Comparison of ENCODE assay signal across 23 cellular contexts in genomic region chr18:48762022-48762421, GRCh38.
DNase-seq lines count a peak whose midpoint lies in the region; ATAC-seq and TF ChIP-seq lines count a peak whose summit lies in the region.
"Had no signal": no experiment of that assay in that cellular context is flagged by ENCODE, and none has a peak within 500 bp of the region (broad histone marks: within the 10 kb centered on the region; RNA-seq: fewer than 3 reads in every experiment).

No MANE protein-coding gene starts in this region.

- no peak for ATAC-seq in Right ventricle myocardium inferior
- peak; percentile 75 for ATAC-seq in mucosa of descending colon
- no peak for ATAC-seq in aorta (ENCODE audit: low FRiP score)
- ATAC-seq: PC-3 had no signal

- H3K9me3 ChIP-seq in left ventricle myocardium inferior (replicated peaks) (no peaks in the 10 kb centered on the region), esophagus muscularis mucosa (no peaks in the 10 kb centered on the region), mucosa of descending colon (no peaks in the 10 kb centered on the region), transverse colon (no peaks in the 10 kb centered on the region), aorta (ENCODE audit: control insufficient read depth, low read length) (no peaks in the 10 kb centered on the region)
- H3K9me3 ChIP-seq: BLaER1 treated with 17β-estradiol and CSF1 and Interleukin-3, amounts not matched to agents 10 nM and 100 nM; MG63; SJSA1 had no signal

- H3K4me1 ChIP-seq in left ventricle myocardium inferior (peaks cover 73% of the 10 kb centered on the region), esophagus muscularis mucosa (peaks cover 46 to 64% (median 58%) of the 10 kb centered on the region in 4 donors), mucosa of descending colon (ENCODE audit: low read depth) (peaks cover 9% of the 10 kb centered on the region), transverse colon (peaks cover 5 to 30% (median 13%) of the 10 kb centered on the region in 4 donors), aorta (ENCODE audit: control insufficient read depth in 1 of 2, insufficient read depth in 2 of 2, low read length in 2 of 2) (no peaks in the 10 kb centered on the region)
- H3K4me1 ChIP-seq: SJSA1 had no signal

- in situ Hi-C loops in transverse colon (cut with MboI; ENCODE audit: low pct_ligation_motif_present in 1 of 4, low pct_unique_long_range_greater_than_20kb in 1 of 4, low sequenced_read_pairs in 3 of 4), result no loop called here

- TF ChIP-seq POLR2A in esophagus muscularis mucosa (IDR thresholded peaks at IDR 0.05; ENCODE audit: low read depth), result no peak
- TF ChIP-seq POLR2A in transverse colon (IDR thresholded peaks at IDR 0.05), result no peak

- peaks cover 37% of the 10 kb centered on the region for H3K36me3 ChIP-seq in left ventricle myocardium inferior
- peaks cover 10 to 65% (median 42%) of the 10 kb centered on the region in 4 donors for H3K36me3 ChIP-seq in esophagus muscularis mucosa
- no peaks in the 10 kb centered on the region for H3K36me3 ChIP-seq in mucosa of descending colon (ENCODE audit: low read depth)
- H3K36me3 ChIP-seq in transverse colon, result no peaks in the 10 kb centered on the region
- H3K36me3 ChIP-seq in aorta (ENCODE audit: control insufficient read depth in 1 of 2, insufficient read depth in 2 of 2, low read length in 1 of 2), result peaks cover 0 to 4% of the 10 kb centered on the region in 2 donors

- intact Hi-C loops in left ventricle myocardium inferior (cut with micrococcal nuclease), result no loop called here
- intact Hi-C loops in Right ventricle myocardium inferior (cut with DNase I), result no loop called here
- intact Hi-C loops in esophagus muscularis mucosa (cut with DNase I), result loop anchor here (10.0 kb wide), 1 partner anchor 77 kb away; no protein-coding TSS in a partner anchor
- intact Hi-C loops in mucosa of descending colon (cut with DNase I, micrococcal nuclease), result no loop called here
- intact Hi-C loops in transverse colon (cut with DNase I; ENCODE audit: low total_unique reads), result no loop called here
- intact Hi-C loops in aorta (cut with DNase I), result no loop called here

- H3K27ac ChIP-seq in left ventricle myocardium inferior (replicated peaks) (peak overlapping the region; percentile 91), esophagus muscularis mucosa (replicated peaks in 1 of 4) (peak overlapping the region; percentile 69 to 77 (median 74)), transverse colon (peak overlapping the region in 3 of 4 donors; percentile 42 to 69 (median 51)), aorta (ENCODE audit: low read depth in 1 of 2, low read length in 2 of 2) (no peak overlapping the region)
- H3K27ac ChIP-seq: BLaER1 treated with 17β-estradiol and CSF1 and Interleukin-3, amounts not matched to agents 10 nM and 100 nM; SJSA1 had no signal

- DNase-seq in left ventricle myocardium inferior (no peak), Right ventricle myocardium inferior (ENCODE audit: missing footprints) (no peak), esophagus muscularis mucosa (ENCODE audit: extremely low spot score) (no peak), mucosa of descending colon (no peak), transverse colon (no peak), UCSD-AML1 (lab: John Stamatoyannopoulos, UW; ENCODE audit: unreplicated experiment) (no peak), aorta (no peak)
- DNase-seq in activated T-cell treated with anti-CD3 and anti-CD28 coated beads, Interleukin-2, amount 50 U/mL, for 1 hour, result no peak
- DNase-seq: AML-193; CD4-positive, alpha-beta memory T cell; COR-L47; DMS53; H7; KG1; MG63; NCI-H1105 treated with DMSO at 0.1 percent for 48 hours; NCI-H2029; NCI-H446; NCI-H524 treated with DMSO at 0.1 percent for 48 hours; NCI-H774; PC-3 had no signal

- TF ChIP-seq CTCF in left ventricle myocardium inferior (IDR thresholded peaks at IDR 0.05; ENCODE audit: borderline replicate concordance) (no peak), esophagus muscularis mucosa (IDR thresholded peaks at IDR 0.05) (no peak), mucosa of descending colon (IDR thresholded peaks at IDR 0.05) (no peak), transverse colon (IDR thresholded peaks at IDR 0.05) (no peak)

- H3K4me3 ChIP-seq in left ventricle myocardium inferior, result no peak overlapping the region
- no peak overlapping the region for H3K4me3 ChIP-seq in esophagus muscularis mucosa
- no peak overlapping the region for H3K4me3 ChIP-seq in mucosa of descending colon
- no peak overlapping the region for H3K4me3 ChIP-seq in transverse colon
- no peak overlapping the region for H3K4me3 ChIP-seq in aorta (ENCODE audit: low read length in 2 of 2)
- H3K4me3 ChIP-seq: BLaER1 treated with 17β-estradiol and CSF1 and Interleukin-3, amounts not matched to agents 10 nM and 100 nM; MG63; SJSA1 had no signal

- H3K27me3 ChIP-seq in left ventricle myocardium inferior (ENCODE audit: low read depth) (no peaks in the 10 kb centered on the region), esophagus muscularis mucosa (no peaks in the 10 kb centered on the region), transverse colon (no peaks in the 10 kb centered on the region), aorta (ENCODE audit: control insufficient read depth in 1 of 2, insufficient read depth in 2 of 2, low read length in 1 of 2) (no peaks in the 10 kb centered on the region)
- H3K27me3 ChIP-seq: BLaER1 treated with 17β-estradiol and CSF1 and Interleukin-3, amounts not matched to agents 10 nM and 100 nM; MG63; SJSA1 had no signal

- TF ChIP-seq EP300 in esophagus muscularis mucosa (IDR thresholded peaks at IDR 0.05) (no peak), transverse colon (IDR thresholded peaks at IDR 0.05; ENCODE audit: low read depth) (no peak)

- WGBS in esophagus muscularis mucosa, result 95% methylated on average over 6 of the region's 6 CpGs
- 82% methylated on average over 6 of the region's 6 CpGs; no CpG with 5 or more reads in 1 of the 2 donors for WGBS in transverse colon (ENCODE audit: low coverage in 1 of 2), 2 donors
- WGBS in aorta, 2 donors, result 93 to 97% methylated on average over 6 of the region's 6 CpGs

Comparison
In these comparisons a context has a peak if more than half of its experiments do, and no peak if none do; other contexts are left out.
1. H3K27ac ChIP-seq: peak in left ventricle myocardium inferior (single experiment), esophagus muscularis mucosa (4 of 4) and transverse colon (3 of 4); none in aorta (0 of 2).